In the genomic region with DNA sequence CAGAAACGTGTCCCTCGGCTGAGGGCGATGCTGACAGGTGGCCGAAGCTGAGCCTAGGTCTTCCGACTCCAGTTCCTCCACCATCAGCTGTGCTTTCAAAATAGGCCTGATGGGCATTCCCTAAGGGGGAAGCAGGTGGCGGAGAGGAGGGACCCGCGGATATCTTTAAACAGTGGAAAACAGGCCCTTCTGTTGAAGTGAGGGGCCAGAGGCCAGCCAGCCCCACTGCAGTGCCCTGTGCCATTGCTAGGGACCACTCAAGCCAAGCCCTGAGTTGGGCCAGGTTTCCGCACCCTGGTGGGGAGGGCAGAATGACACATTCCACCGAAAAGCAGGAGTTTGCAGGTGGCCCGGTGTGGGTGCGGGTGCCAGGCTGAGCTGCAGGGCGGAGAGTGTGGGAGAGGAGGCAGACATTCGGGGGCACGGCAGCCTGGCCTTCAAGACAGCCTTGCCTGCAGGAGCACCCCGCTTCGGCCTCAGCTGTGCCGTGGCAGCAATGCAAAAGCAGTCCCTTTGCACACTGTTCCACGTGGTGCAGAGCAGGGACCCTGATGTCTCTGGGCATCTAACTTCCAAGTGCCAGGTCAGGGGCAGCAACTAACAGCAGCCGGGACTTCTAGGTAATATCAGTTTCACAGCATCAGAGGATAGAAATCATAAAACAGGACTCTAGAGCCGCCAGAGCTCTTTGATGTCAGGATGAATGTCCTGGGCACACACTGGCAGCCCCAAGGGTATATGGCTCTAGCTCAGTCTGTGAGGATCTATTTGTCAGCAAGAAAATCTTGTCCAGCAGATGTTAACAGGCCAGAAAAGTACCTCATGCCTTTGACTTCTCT, we compare ENCODE assay signal across 11 cellular contexts. TPM values are rescaled to one million over a fixed set of nuclear protein-coding genes. Genes with fewer than 3 reads are reported as not detected.
DNase-seq lines count a peak whose midpoint lies in the region; ATAC-seq and TF ChIP-seq lines count a peak whose summit lies in the region.
"Had no signal": no experiment of that assay in that cellular context is flagged by ENCODE, and none has a peak within 500 bp of the region (broad histone marks: within the 10 kb centered on the region; RNA-seq: fewer than 3 reads in every experiment).

No MANE protein-coding gene starts in this region.

- H3K27me3 Mint-ChIP-seq in activated CD4-positive, alpha-beta T cell treated with anti-CD3 and anti-CD28 coated beads, Interleukin-2, amount 10 ng/mL, durations not matched to agents 7 days and 5 days: no peaks in the 10 kb centered on the region
- no peaks in the 10 kb centered on the region for H3K27me3 Mint-ChIP-seq in T-helper 17 cell

- H3K9me3 ChIP-seq in T-helper 17 cell (ENCODE audit: control insufficient read depth, low read length, poor library complexity, severe bottlenecking) (no peaks in the 10 kb centered on the region), hepatocyte (ENCODE audit: low read depth) (no peaks in the 10 kb centered on the region), sigmoid colon (no peaks in the 10 kb centered on the region)
- H3K9me3 ChIP-seq: uterus had no signal

- peaks cover 2% of the 10 kb centered on the region for H3K79me2 ChIP-seq in hepatocyte

- peaks cover 47% of the 10 kb centered on the region for H3K36me3 Mint-ChIP-seq in activated CD4-positive, alpha-beta T cell treated with anti-CD3 and anti-CD28 coated beads, Interleukin-2, amount 10 ng/mL, durations not matched to agents 7 days and 5 days (ENCODE audit: low read depth)
- peaks cover 9% of the 10 kb centered on the region for H3K36me3 Mint-ChIP-seq in T-helper 17 cell (ENCODE audit: low read depth)

- intact Hi-C loops in sigmoid colon (cut with DNase I): no loop called here

- peaks cover 30% of the 10 kb centered on the region for H4K20me1 ChIP-seq in hepatocyte (ENCODE audit: insufficient read depth, poor library complexity, severe bottlenecking)

- no peak for TF ChIP-seq POLR2A in sigmoid colon (IDR thresholded peaks at IDR 0.05)

- H3K36me3 ChIP-seq in hepatocyte (replicated peaks; ENCODE audit: insufficient read depth, low read depth): no peaks in the 10 kb centered on the region
- peaks cover 22 to 85% (median 27%) of the 10 kb centered on the region in 4 donors for H3K36me3 ChIP-seq in sigmoid colon
- H3K36me3 ChIP-seq: uterus had no signal

- ATAC-seq in T-helper 17 cell (no peak), GM21423 (IDR thresholded peaks at IDR 0.05; ENCODE audit: unreplicated experiment) (no peak), GM18498 (IDR thresholded peaks at IDR 0.05; ENCODE audit: unreplicated experiment) (no peak)

- no peak for TF ChIP-seq CTCF in hepatocyte (IDR thresholded peaks at IDR 0.05; ENCODE audit: poor library complexity)
- TF ChIP-seq CTCF in sigmoid colon (IDR thresholded peaks at IDR 0.05): no peak

- DNase-seq in activated CD4-positive, alpha-beta T cell treated with anti-CD3 and anti-CD28 coated beads, Interleukin-2, amount 10 ng/mL, durations not matched to agents 7 days and 5 days: no peak
- DNase-seq in activated CD4-positive, alpha-beta T cell treated with anti-CD3 and anti-CD28 coated beads, Interleukin-2, amount 50 U/mL, for 4 hours: no peak
- DNase-seq in T-helper 17 cell (no peak), hepatocyte (ENCODE audit: low spot score) (no peak), sigmoid colon (peak; percentile 70), SW480 (ENCODE audit: low spot score) (no peak)
- DNase-seq: left cardiac atrium, NCI-H345, uterus had no signal

- no peak overlapping the region for H3K4me3 ChIP-seq in hepatocyte
- H3K4me3 ChIP-seq in sigmoid colon: no peak overlapping the region
- H3K4me3 ChIP-seq: uterus had no signal

- H3K4me3 Mint-ChIP-seq in activated CD4-positive, alpha-beta T cell treated with anti-CD3 and anti-CD28 coated beads, Interleukin-2, amount 10 ng/mL, durations not matched to agents 7 days and 5 days: no peak overlapping the region
- H3K4me3 Mint-ChIP-seq in T-helper 17 cell: peak overlapping the region; percentile 15

- CTCF ChIA-PET in activated CD4-positive, alpha-beta T cell treated with anti-CD3 and anti-CD28 coated beads, Interleukin-2, amount 10 ng/mL, durations not matched to agents 7 days and 5 days (lab: Charles Lee): interaction anchor here (1.1 to 1.4 kb wide), 2 partner anchors 13 to 17 kb away, joined by 3 read pairs; partner anchors contain the start of gene HNRNPH1

- peak overlapping the region; percentile 54 for H3K27ac Mint-ChIP-seq in activated CD4-positive, alpha-beta T cell treated with anti-CD3 and anti-CD28 coated beads, Interleukin-2, amount 10 ng/mL, durations not matched to agents 7 days and 5 days
- H3K27ac Mint-ChIP-seq in T-helper 17 cell: peak overlapping the region; percentile 75

- H3K9me3 Mint-ChIP-seq in activated CD4-positive, alpha-beta T cell treated with anti-CD3 and anti-CD28 coated beads, Interleukin-2, amount 10 ng/mL, durations not matched to agents 7 days and 5 days: no peaks in the 10 kb centered on the region

- no peaks in the 10 kb centered on the region for H3K9me2 ChIP-seq in hepatocyte (replicated peaks; ENCODE audit: insufficient read depth)

- peaks cover 47% of the 10 kb centered on the region for H3K4me1 Mint-ChIP-seq in activated CD4-positive, alpha-beta T cell treated with anti-CD3 and anti-CD28 coated beads, Interleukin-2, amount 10 ng/mL, durations not matched to agents 7 days and 5 days
- H3K4me1 Mint-ChIP-seq in T-helper 17 cell: peaks cover 32% of the 10 kb centered on the region

- no peaks in the 10 kb centered on the region for H3K4me1 ChIP-seq in hepatocyte (ENCODE audit: insufficient read depth)
- peaks cover 0 to 65% (median 53%) of the 10 kb centered on the region in 4 donors for H3K4me1 ChIP-seq in sigmoid colon
- H3K4me1 ChIP-seq: uterus had no signal

- no peak overlapping the region for H2AFZ ChIP-seq in hepatocyte

- POLR2A ChIA-PET in activated CD4-positive, alpha-beta T cell treated with anti-CD3 and anti-CD28 coated beads, Interleukin-2, amount 10 ng/mL, durations not matched to agents 7 days and 5 days (lab: Charles Lee): interaction anchor here (0.6 kb wide), 1 partner anchor 17 kb away, joined by 3 read pairs; the partner anchor contains the start of gene HNRNPH1

- 92% methylated on average over 21 of the region's 21 CpGs for WGBS in hepatocyte (ENCODE audit: low lambda C conversion rate, missing lambda C conversion rate)
- 88 to 89% methylated on average over 21 of the region's 21 CpGs for WGBS in sigmoid colon, 2 donors

- no peak overlapping the region for H3K4me2 ChIP-seq in hepatocyte

- H3K27me3 ChIP-seq in hepatocyte: no peaks in the 10 kb centered on the region
- H3K27me3 ChIP-seq in sigmoid colon: no peaks in the 10 kb centered on the region
- H3K27me3 ChIP-seq: uterus had no signal

- H3K27ac ChIP-seq in hepatocyte (peak overlapping the region; percentile 57), sigmoid colon (peak overlapping the region; percentile 64 to 85 (median 78))

- TF ChIP-seq EP300 in sigmoid colon (IDR thresholded peaks at IDR 0.05): no peak

RNA-seq across cellular contexts. Expression of gene HNRNPH1, which starts 17.2 kb away (rescaled TPM):
- 100 to 1,000 TPM; 895 to 954 TPM for total RNA-seq in activated CD4-positive, alpha-beta T cell treated with anti-CD3 and anti-CD28 coated beads, Interleukin-2, amount 10 ng/mL, durations not matched to agents 7 days and 5 days
- total RNA-seq in T-helper 17 cell (1,000 to 10,000 TPM; 1,923 to 1,994 TPM), hepatocyte (392 and 485 TPM in 2 replicates), sigmoid colon (100 to 1,000 TPM; 264 to 495 (median 312) TPM)
- polyA plus RNA-seq in hepatocyte (99.9 and 123 TPM in 2 replicates), sigmoid colon (100 to 1,000 TPM in 1 of 3 donors, 10 to 100 TPM in 2; 63.8 to 255 (median 73.3) TPM)

RNA-seq across cellular contexts. Expression of gene RUFY1, which starts 55.9 kb away (rescaled TPM):
- total RNA-seq in activated CD4-positive, alpha-beta T cell treated with anti-CD3 and anti-CD28 coated beads, Interleukin-2, amount 10 ng/mL, durations not matched to agents 7 days and 5 days: 10 to 100 TPM; 50.5 to 53.4 TPM
- total RNA-seq in T-helper 17 cell (100 to 1,000 TPM in 1 of 2 donors, 10 to 100 TPM in 1; 45.5 to 122 TPM), hepatocyte (41.2 and 42.3 TPM in 2 replicates), sigmoid colon (10 to 100 TPM; 29.8 to 79.8 (median 45.9) TPM)
- polyA plus RNA-seq in hepatocyte (37.3 and 38.6 TPM in 2 replicates), sigmoid colon (10 to 100 TPM; 28.9 to 34.2 (median 32.7) TPM)
